Comparison of ENCODE assay signal across 1 cellular context in the genomic region with DNA sequence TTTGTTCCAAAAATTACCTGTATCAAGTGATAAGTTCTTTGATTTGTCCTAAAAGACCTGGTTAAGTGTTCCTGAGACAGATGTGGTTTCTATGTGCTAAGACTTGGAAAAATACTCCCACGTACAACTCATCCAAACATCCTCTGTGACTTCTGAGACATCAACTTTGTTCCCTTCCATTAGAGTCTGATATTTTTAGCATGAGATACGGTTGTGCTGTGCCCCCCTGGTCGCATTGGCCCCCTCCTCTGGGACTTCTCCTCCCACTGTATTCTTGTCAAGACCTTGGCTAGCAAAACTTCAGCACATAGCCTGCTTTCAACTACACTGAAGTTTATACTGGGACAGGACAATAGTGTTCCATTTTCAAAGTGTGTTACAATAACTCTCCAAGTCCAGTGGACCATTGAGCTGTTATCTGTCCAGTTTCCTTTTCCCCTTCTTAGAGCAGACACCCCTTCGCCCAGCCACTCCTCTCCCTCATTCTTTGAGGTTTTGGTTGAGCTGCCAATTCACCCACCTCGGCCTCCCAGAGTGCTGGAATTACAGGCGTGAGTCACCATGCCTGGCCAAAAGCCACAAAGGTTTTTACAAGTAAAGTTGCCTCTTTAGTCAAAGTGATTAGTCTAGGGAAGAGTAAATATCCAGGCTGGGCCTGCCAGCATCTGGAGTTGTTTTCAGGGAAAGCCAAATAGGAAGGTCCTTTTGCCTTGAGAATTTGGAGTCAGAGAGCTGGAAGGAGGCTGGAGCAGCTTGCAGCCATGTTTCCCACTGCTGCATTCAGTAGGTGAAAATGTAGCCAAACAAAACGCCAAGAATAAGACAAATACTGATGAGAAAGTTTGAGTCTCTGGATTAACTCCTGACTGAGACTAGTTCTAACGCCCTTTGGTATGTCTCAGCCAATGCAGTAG.
TF ChIP-seq lines count a peak whose summit lies in the region.

No MANE protein-coding gene starts in this region.

TF ChIP-seq in HCT116, 20 proteins besides CTCF, POLR2A, EP300 and RAD21 (continued from another document):
- TF ChIP-seq, protein P1, sequence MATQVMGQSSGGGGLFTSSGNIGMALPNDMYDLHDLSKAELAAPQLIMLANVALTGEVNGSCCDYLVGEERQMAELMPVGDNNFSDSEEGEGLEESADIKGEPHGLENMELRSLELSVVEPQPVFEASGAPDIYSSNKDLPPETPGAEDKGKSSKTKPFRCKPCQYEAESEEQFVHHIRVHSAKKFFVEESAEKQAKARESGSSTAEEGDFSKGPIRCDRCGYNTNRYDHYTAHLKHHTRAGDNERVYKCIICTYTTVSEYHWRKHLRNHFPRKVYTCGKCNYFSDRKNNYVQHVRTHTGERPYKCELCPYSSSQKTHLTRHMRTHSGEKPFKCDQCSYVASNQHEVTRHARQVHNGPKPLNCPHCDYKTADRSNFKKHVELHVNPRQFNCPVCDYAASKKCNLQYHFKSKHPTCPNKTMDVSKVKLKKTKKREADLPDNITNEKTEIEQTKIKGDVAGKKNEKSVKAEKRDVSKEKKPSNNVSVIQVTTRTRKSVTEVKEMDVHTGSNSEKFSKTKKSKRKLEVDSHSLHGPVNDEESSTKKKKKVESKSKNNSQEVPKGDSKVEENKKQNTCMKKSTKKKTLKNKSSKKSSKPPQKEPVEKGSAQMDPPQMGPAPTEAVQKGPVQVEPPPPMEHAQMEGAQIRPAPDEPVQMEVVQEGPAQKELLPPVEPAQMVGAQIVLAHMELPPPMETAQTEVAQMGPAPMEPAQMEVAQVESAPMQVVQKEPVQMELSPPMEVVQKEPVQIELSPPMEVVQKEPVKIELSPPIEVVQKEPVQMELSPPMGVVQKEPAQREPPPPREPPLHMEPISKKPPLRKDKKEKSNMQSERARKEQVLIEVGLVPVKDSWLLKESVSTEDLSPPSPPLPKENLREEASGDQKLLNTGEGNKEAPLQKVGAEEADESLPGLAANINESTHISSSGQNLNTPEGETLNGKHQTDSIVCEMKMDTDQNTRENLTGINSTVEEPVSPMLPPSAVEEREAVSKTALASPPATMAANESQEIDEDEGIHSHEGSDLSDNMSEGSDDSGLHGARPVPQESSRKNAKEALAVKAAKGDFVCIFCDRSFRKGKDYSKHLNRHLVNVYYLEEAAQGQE (IDR thresholded peaks at IDR 0.05; ENCODE audit: low read depth), result no peak
- no peak for TF ChIP-seq ZFX (IDR thresholded peaks at IDR 0.05)
- peak; percentile 83 for TF ChIP-seq SP1 (IDR thresholded peaks at IDR 0.05; ENCODE audit: low read depth)
- TF ChIP-seq EZH2 (IDR thresholded peaks at IDR 0.05), result no peak
- TF ChIP-seq POLR2AphosphoS5 (IDR thresholded peaks at IDR 0.05; ENCODE audit: low read depth, low read length), result peak; percentile 67; the same call in 1 of the 2 replicates
- TF ChIP-seq ZNF274 (IDR thresholded peaks at IDR 0.05; ENCODE audit: low read depth, low read length), result no peak
- TF ChIP-seq ELF1 (IDR thresholded peaks at IDR 0.05; ENCODE audit: borderline replicate concordance, low read depth), result no peak
